In the genomic region with DNA sequence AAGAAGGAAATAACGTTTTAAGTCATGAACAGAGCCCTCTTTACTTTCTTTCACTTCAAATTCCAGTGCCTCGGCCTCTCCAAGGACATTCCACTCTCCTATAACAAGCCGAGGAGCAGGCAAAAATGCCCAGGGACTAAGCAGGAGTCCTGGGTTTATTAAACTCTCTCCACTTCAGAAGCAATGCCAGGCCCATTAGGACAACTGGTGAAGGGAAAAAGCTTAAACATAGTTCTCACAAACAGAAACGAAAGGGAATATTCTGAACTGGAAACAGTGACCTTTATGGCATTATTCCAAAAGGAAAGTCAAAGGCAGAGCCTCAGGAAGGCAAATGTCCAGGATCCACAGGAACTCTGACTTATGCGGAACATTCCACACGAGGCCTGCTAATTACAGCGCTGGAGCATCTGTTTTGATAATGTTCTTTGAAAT, we compare ENCODE assay signal across 12 cellular contexts. TPM values are rescaled to one million over a fixed set of nuclear protein-coding genes. Genes with fewer than 3 reads are reported as not detected.
DNase-seq lines count a peak whose midpoint lies in the region; ATAC-seq and TF ChIP-seq lines count a peak whose summit lies in the region.
"Had no signal": no experiment of that assay in that cellular context is flagged by ENCODE, and none has a peak within 500 bp of the region (broad histone marks: within the 10 kb centered on the region; RNA-seq: fewer than 3 reads in every experiment).

No MANE protein-coding gene starts in this region.

- ATAC-seq in HG03039 (IDR thresholded peaks at IDR 0.05; ENCODE audit: unreplicated experiment), result no peak
- no peak for ATAC-seq in natural killer cell
- ATAC-seq: Panc1 had no signal

- H3K9me3 ChIP-seq in esophagus squamous epithelium (no peaks in the 10 kb centered on the region), stomach (no peaks in the 10 kb centered on the region), OCI-LY7 (ENCODE audit: low read length) (no peaks in the 10 kb centered on the region)

- WGBS in esophagus squamous epithelium, 2 donors, result 33 to 51% methylated on average over 7 of the region's 7 CpGs
- 21 to 35% (median 27%) methylated on average over 7 of the region's 7 CpGs for WGBS in stomach, 5 donors

- in situ Hi-C loops in ACHN (cut with HindIII; ENCODE audit: low pct_ligation_motif_present, low pct_unique_long_range_greater_than_20kb, low sequenced_read_pairs), result no loop called here

- H3K4me3 ChIP-seq in esophagus squamous epithelium (no peak overlapping the region), stomach (no peak overlapping the region), OCI-LY7 (ENCODE audit: low read depth, low read length, poor library complexity, severe bottlenecking) (no peak overlapping the region)

- no peak overlapping the region for H2AFZ ChIP-seq in OCI-LY7 (ENCODE audit: low read length)

- H4K20me1 ChIP-seq in OCI-LY7 (ENCODE audit: insufficient read depth, low read length), result no peaks in the 10 kb centered on the region

- POLR2A ChIA-PET in OCI-LY7 (lab: Charles Lee), result no interaction called here

- no peaks in the 10 kb centered on the region for H3K36me3 ChIP-seq in esophagus squamous epithelium
- H3K36me3 ChIP-seq in stomach, result no peaks in the 10 kb centered on the region
- H3K36me3 ChIP-seq in OCI-LY7 (ENCODE audit: insufficient read depth, low read length), result no peaks in the 10 kb centered on the region

- H3K4me3 Mint-ChIP-seq in natural killer cell, result no peak overlapping the region

- TF ChIP-seq POLR2A in esophagus squamous epithelium (IDR thresholded peaks at IDR 0.05) (no peak), stomach (IDR thresholded peaks at IDR 0.05) (no peak)

- H3K4me1 ChIP-seq in esophagus squamous epithelium (peaks cover 12 to 49% (median 30%) of the 10 kb centered on the region in 3 donors), stomach (peaks cover 15 to 69% (median 39%) of the 10 kb centered on the region in 4 donors), OCI-LY7 (ENCODE audit: insufficient read depth, low read length, poor library complexity, severe bottlenecking) (peaks cover 4% of the 10 kb centered on the region)

- H3K27ac Mint-ChIP-seq in natural killer cell, result no peak overlapping the region

- H3K27me3 ChIP-seq in esophagus squamous epithelium (no peaks in the 10 kb centered on the region), stomach (no peaks in the 10 kb centered on the region)

- H3K27ac ChIP-seq in esophagus squamous epithelium (peak overlapping the region; percentile 44 to 88 (median 80)), stomach (peak overlapping the region; percentile 63 to 84 (median 79)), OCI-LY7 (ENCODE audit: low read depth, low read length, poor library complexity, severe bottlenecking) (no peak overlapping the region)

- CTCF ChIA-PET in OCI-LY7 (lab: Charles Lee; ENCODE audit: unreplicated experiment), result no interaction called here

- DNase-seq in RPMI7951 (ENCODE audit: low read depth) (peak; percentile 65), esophagus squamous epithelium (lab: John Stamatoyannopoulos, UW) (no peak), lung microvascular endothelial cell (ENCODE audit: low read depth in 2 of 2) (peak; percentile 90 to 98), stomach (no peak), OCI-LY7 (ENCODE audit: low spot score) (no peak), natural killer cell (no peak), ACHN (no peak)
- DNase-seq: activated CD4-positive, alpha-beta T cell treated with anti-CD3 and anti-CD28 coated beads, Interleukin-2, amount 50 U/mL, for 4 hours; HCEC 1CT; NCI-H187 had no signal

- H3K36me3 Mint-ChIP-seq in natural killer cell, result no peaks in the 10 kb centered on the region

- no peaks in the 10 kb centered on the region for H3K79me2 ChIP-seq in OCI-LY7 (ENCODE audit: insufficient read depth, low read depth, low read length)

- no peak for TF ChIP-seq CTCF in esophagus squamous epithelium (IDR thresholded peaks at IDR 0.05)
- no peak for TF ChIP-seq CTCF in stomach (IDR thresholded peaks at IDR 0.05)
- no peak for TF ChIP-seq CTCF in OCI-LY7 (conservative IDR thresholded peaks at IDR 0.05; ENCODE audit: low read length)
- TF ChIP-seq CTCF in natural killer cell (IDR thresholded peaks at IDR 0.05), result no peak

- peaks cover 0 to 6% of the 10 kb centered on the region in 2 donors for H3K27me3 Mint-ChIP-seq in natural killer cell (ENCODE audit: low read depth in 2 of 2)

- no peak overlapping the region for H3K4me2 ChIP-seq in OCI-LY7 (ENCODE audit: low read length)

- no peaks in the 10 kb centered on the region for H3K9me2 ChIP-seq in OCI-LY7 (ENCODE audit: insufficient read depth, low read length)

- no peak for TF ChIP-seq EP300 in stomach (IDR thresholded peaks at IDR 0.05)

- intact Hi-C loops in esophagus squamous epithelium (cut with DNase I) (loop anchor here (10.0 kb wide), 1 partner anchor 109 kb away; the partner anchor contains the start of gene ITM2B), stomach (cut with DNase I; ENCODE audit: low total_unique reads) (no loop called here), OCI-LY7 (cut with micrococcal nuclease; ENCODE audit: unreplicated experiment) (loop anchor here (2.0 to 10.0 kb wide), 2 partner anchors 179 to 643 kb away; partner anchors contain the start of gene RB1), natural killer cell (cut with micrococcal nuclease) (loop anchor here (10.0 kb wide), 1 partner anchor 179 kb away; the partner anchor contains the start of gene RB1)

- no peaks in the 10 kb centered on the region for H3K9me3 Mint-ChIP-seq in natural killer cell

- BruUV-seq in OCI-LY7 (replicated peaks; lab: Mats Ljungman, UMichigan), result no TSS peak

- peaks cover 5 to 9% of the 10 kb centered on the region in 2 donors for H3K4me1 Mint-ChIP-seq in natural killer cell

RNA-seq across cellular contexts. Expression of gene MED4, which starts 30.9 kb away (rescaled TPM):
- 30.8 and 39.3 TPM in 2 replicates for total RNA-seq in RPMI7951 (2014; rRNA removed; shearing (Covaris generic))
- total RNA-seq in esophagus squamous epithelium, result 10 to 100 TPM; 21.5 to 39.9 (median 32.3) TPM
- 21.8 and 27.8 TPM in 2 replicates for total RNA-seq in lung microvascular endothelial cell
- total RNA-seq in stomach, result 10 to 100 TPM in 4 of 5 donors, 1 to 10 TPM in 1; 7.0 to 68.3 (median 25.9) TPM
- 10 to 100 TPM; 39.7 to 66.9 (median 51.1) TPM for polyA plus RNA-seq in stomach
- 25.2 and 31.1 TPM in 2 replicates for total RNA-seq in OCI-LY7 (2014; rRNA removed; shearing (Covaris generic))
- 53.1 and 57.0 TPM in 2 replicates for total RNA-seq in OCI-LY7 (2022)
- total RNA-seq in natural killer cell, result 10 to 100 TPM; 58.2 to 59.3 (median 58.4) TPM

Comparison
In these comparisons a context has a peak if more than half of its experiments do, and no peak if none do; other contexts are left out.
1. DNase-seq: peak in RPMI7951 (single experiment) and lung microvascular endothelial cell (2 of 2); none in esophagus squamous epithelium (single experiment), stomach (single experiment), OCI-LY7 (single experiment), natural killer cell (single experiment) and ACHN (single experiment).